8 cellular contexts compared by ENCODE assay signal in the genomic region with DNA sequence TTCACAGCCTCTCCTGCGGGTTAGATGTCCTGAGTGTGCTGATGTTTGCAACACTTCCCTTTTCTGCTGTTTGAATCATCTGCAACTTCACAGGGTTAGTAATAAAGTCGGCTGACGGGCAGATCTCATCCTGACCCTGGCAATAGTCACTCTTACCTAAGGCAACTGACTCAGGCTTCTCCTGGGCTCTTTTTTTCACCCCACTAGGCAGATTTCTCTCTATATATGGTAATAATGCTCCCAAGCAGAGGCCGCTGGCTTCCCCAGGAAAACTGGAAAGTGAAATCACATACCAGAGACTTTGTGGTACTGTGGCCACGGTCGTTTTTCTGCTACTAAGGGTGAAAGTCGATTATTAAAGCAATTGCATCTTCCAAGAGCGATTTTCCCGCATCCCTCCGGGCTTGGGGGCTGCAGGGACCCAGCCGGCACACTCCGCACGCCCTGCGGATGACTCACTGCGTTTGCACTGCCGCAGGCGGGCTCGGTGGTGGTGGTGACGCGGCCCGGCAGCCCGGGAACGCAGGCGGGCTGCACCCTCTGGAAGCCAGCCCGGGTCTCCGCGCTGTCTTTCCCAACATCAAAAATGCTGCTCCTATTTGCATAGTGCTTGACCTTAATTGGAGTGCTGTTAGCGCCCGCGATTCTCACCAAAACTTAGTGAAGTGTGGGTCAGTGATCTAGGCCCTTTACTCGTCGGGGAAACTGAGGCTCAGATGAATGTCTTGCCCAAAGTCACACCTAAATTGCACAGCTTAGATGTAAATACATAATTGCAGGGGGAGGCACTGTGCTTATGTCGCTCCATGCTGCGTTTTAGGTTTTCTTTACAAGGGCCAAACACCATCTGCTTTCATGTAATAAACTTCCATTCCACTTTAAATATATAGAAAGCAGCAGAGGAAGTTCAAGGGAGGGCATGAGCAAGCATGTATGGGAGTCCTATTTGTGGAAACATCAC. TPM values are rescaled to one million over a fixed set of nuclear protein-coding genes. Genes with fewer than 3 reads are reported as not detected.
DNase-seq lines count a peak whose midpoint lies in the region; ATAC-seq and TF ChIP-seq lines count a peak whose summit lies in the region.

No MANE protein-coding gene starts in this region.

- H3K4me1 ChIP-seq in HUES48 (ENCODE audit: control insufficient read depth, insufficient read depth, low read length) (peaks cover 29% of the 10 kb centered on the region), iPS-18a (ENCODE audit: control insufficient read depth, low read depth, low read length) (peaks cover 14% of the 10 kb centered on the region), sigmoid colon (peaks cover 0 to 27% (median 19%) of the 10 kb centered on the region in 4 donors)

- DNase-seq in AG20443 (ENCODE audit: low spot score) (peak; percentile 94), SKM-1 (lab: John Stamatoyannopoulos, UW; ENCODE audit: unreplicated experiment) (peak; percentile 59), brain microvascular endothelial cell (peak; percentile 96), sigmoid colon (peak; percentile 95), NCI-H82 treated with DMSO at 0.1 percent for 48 hours (lab: John Stamatoyannopoulos, UW; ENCODE audit: unreplicated experiment) (no peak)

- in situ Hi-C loops in brain microvascular endothelial cell (cut with HindIII; ENCODE audit: low pct_ligation_motif_present, low sequenced_read_pairs): loop anchor here (25.0 kb wide), 1 partner anchor 218 kb away; no protein-coding TSS in a partner anchor

- H3K36me3 ChIP-seq in HUES48 (ENCODE audit: control insufficient read depth, insufficient read depth, low read length) (no peaks in the 10 kb centered on the region), brain microvascular endothelial cell (replicated peaks) (no peaks in the 10 kb centered on the region), iPS-18a (ENCODE audit: control insufficient read depth, low read depth, low read length) (no peaks in the 10 kb centered on the region), sigmoid colon (no peaks in the 10 kb centered on the region)

- TF ChIP-seq EP300 in sigmoid colon (IDR thresholded peaks at IDR 0.05): peak in 3 of 4 donors; percentile 36 to 74 (median 40)

- TF ChIP-seq POLR2A in sigmoid colon (IDR thresholded peaks at IDR 0.05): peak; percentile 49 to 64

- peak overlapping the region; percentile 72 for H3K9ac ChIP-seq in HUES48 (ENCODE audit: low read depth, low read length)
- H3K9ac ChIP-seq in iPS-18a (ENCODE audit: low read length): peak overlapping the region; percentile 5

- peak overlapping the region; percentile 55 for H3K4me3 ChIP-seq in HUES48 (ENCODE audit: low read depth, low read length)
- peak overlapping the region; percentile 44 for H3K4me3 ChIP-seq in brain microvascular endothelial cell (ENCODE audit: low read depth, low read length)
- H3K4me3 ChIP-seq in iPS-18a (ENCODE audit: low read length): peak overlapping the region; percentile 43
- peak overlapping the region; percentile 38 to 54 (median 47) for H3K4me3 ChIP-seq in sigmoid colon

- H3K27me3 ChIP-seq in HUES48 (ENCODE audit: control insufficient read depth, insufficient read depth, low read length) (no peaks in the 10 kb centered on the region), brain microvascular endothelial cell (replicated peaks) (no peaks in the 10 kb centered on the region), iPS-18a (ENCODE audit: control insufficient read depth, insufficient read depth, low read length) (no peaks in the 10 kb centered on the region), sigmoid colon (no peaks in the 10 kb centered on the region)

- H3K9me3 ChIP-seq in HUES48 (ENCODE audit: control insufficient read depth, insufficient read depth, low read length) (no peaks in the 10 kb centered on the region), iPS-18a (ENCODE audit: control insufficient read depth, low read depth, low read length) (no peaks in the 10 kb centered on the region), sigmoid colon (no peaks in the 10 kb centered on the region)

- intact Hi-C loops in sigmoid colon (cut with DNase I): loop anchor here (1.0 to 5.0 kb wide), 4 partner anchors 25 to 628 kb away; partner anchors contain the start of genes CCDC7 and ITGB1

- ATAC-seq in GM19372 (IDR thresholded peaks at IDR 0.05; ENCODE audit: low read depth, unreplicated experiment): peak; percentile 61

- H3K27ac ChIP-seq in HUES48 (ENCODE audit: low read depth, low read length) (peak overlapping the region; percentile 87), brain microvascular endothelial cell (peak overlapping the region; percentile 96), iPS-18a (ENCODE audit: low read length) (no peak overlapping the region), sigmoid colon (peak overlapping the region; percentile 83 to 92 (median 90))

- TF ChIP-seq CTCF in brain microvascular endothelial cell (IDR thresholded peaks at IDR 0.05; ENCODE audit: low read depth, low read length, missing control alignments) (peak; percentile 0), sigmoid colon (IDR thresholded peaks at IDR 0.05) (no peak)

- 6 to 9% methylated on average over 34 of the region's 34 CpGs for WGBS in sigmoid colon, 2 donors

RNA-seq across cellular contexts. Expression of gene ITGB1, which starts 47.6 kb away (rescaled TPM):
- 1,000 to 10,000 TPM in 1 of 4 donors, 100 to 1,000 TPM in 3; 588 to 1,360 (median 919) TPM for total RNA-seq in sigmoid colon
- polyA plus RNA-seq in sigmoid colon: 100 to 1,000 TPM in 1 of 3 donors, 10 to 100 TPM in 2; 43.8 to 151 (median 50.9) TPM
